8 cellular contexts compared by ENCODE assay signal in the genomic region with DNA sequence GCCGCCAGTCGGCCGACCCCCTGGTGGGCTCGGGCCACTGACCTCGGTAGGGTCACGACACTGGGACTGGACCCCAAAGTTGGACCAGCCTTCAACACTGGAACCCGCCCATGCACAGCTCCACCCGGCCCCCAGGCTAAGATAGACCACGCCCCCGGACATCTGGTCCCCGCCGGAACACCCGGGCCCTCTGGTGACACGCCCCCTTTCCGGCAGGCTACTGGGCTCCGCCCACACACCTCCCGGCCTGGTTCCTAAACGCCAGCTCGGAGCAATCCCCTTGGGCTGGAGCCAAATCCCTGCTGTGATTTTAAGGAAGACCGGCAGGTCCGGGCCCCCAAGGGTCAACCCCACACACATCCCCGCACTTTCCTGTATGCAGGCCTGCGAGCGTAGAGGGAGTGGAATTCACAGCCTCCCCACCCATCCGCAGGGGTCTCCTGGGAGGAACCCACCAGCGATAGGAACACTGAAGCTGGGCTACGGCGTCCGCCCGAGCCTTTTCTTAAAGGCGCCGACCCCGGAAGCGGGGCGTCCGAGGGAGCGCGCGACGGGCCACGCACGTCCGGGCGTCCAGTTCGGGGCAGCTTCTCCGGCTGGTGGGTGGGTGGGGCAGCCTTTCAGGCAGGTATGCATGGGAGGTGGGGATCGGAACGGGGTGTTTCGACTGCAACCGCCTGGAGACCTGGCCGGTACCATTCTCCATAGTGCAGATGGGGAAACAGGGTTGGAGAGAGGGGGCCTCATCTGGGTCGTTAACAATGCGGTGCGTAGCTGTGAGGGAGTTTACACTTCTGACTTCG.
DNase-seq lines count a peak whose midpoint lies in the region; ATAC-seq lines count a peak whose summit lies in the region.

A gene with protein sequence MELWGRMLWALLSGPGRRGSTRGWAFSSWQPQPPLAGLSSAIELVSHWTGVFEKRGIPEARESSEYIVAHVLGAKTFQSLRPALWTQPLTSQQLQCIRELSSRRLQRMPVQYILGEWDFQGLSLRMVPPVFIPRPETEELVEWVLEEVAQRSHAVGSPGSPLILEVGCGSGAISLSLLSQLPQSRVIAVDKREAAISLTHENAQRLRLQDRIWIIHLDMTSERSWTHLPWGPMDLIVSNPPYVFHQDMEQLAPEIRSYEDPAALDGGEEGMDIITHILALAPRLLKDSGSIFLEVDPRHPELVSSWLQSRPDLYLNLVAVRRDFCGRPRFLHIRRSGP (plus strand): TSS at position 576 of the 803 bp plus-strand sequence. CDS start 1,583 bp downstream, outside the sequence.

- H3K4me3 Mint-ChIP-seq in central memory CD8-positive, alpha-beta T cell: peak within 1 kb of the TSS; percentile 88

- H3K4me1 Mint-ChIP-seq in central memory CD8-positive, alpha-beta T cell: peaks cover 67% of the 10 kb centered on the region

- H3K27me3 Mint-ChIP-seq in central memory CD8-positive, alpha-beta T cell: no peaks in the 10 kb centered on the region

- H3K36me3 Mint-ChIP-seq in central memory CD8-positive, alpha-beta T cell (ENCODE audit: insufficient read depth): peaks cover 16% of the 10 kb centered on the region

- ATAC-seq in GM18909 (IDR thresholded peaks at IDR 0.05; ENCODE audit: poor library complexity, unreplicated experiment) (peak; percentile 68), HG03175 (IDR thresholded peaks at IDR 0.05; ENCODE audit: unreplicated experiment) (peak; percentile 64)
- ATAC-seq in central memory CD8-positive, alpha-beta T cell (replicated peaks; ENCODE audit: extremely low read depth, poor library complexity, severe bottlenecking): peak; percentile 62

- H3K9me3 Mint-ChIP-seq in central memory CD8-positive, alpha-beta T cell: no peaks in the 10 kb centered on the region

- DNase-seq in AG08395 (ENCODE audit: low spot score) (peak; percentile 100), NCI-H345 treated with DMSO at 0.1 percent for 48 hours (lab: John Stamatoyannopoulos, UW; ENCODE audit: unreplicated experiment) (peak; percentile 72), inferior parietal cortex (ENCODE audit: extremely low spot score) (peak; percentile 92)
- peak; percentile 80 for DNase-seq in activated CD4-positive, CD25-positive, alpha-beta regulatory T cell treated with anti-CD3 and anti-CD28 coated beads, Interleukin-2, amount 50 U/mL, for 16 hours (ENCODE audit: low read depth, low spot score)
- DNase-seq in central memory CD8-positive, alpha-beta T cell (ENCODE audit: low spot score in 2 of 2): peak; percentile 84 to 88
- peak; percentile 91 to 98 for DNase-seq in stimulated activated CD4-positive, alpha-beta T cell treated with anti-CD3 and anti-CD28 coated beads, Interleukin-12 subunit alpha, Interleukin-12 subunit beta, amount 100 ng/mL, for 24 hours (ENCODE audit: low read depth in 2 of 2)

- peak within 1 kb of the TSS; percentile 80 for H3K27ac Mint-ChIP-seq in central memory CD8-positive, alpha-beta T cell (ENCODE audit: low read depth)

Comparison
In these comparisons a context has a peak if more than half of its experiments do, and no peak if none do; other contexts are left out.
1. Peak in every context shown above with its lines: DNase-seq and ATAC-seq.